Comparison of ENCODE assay signal across 1 cellular context in the genomic region with DNA sequence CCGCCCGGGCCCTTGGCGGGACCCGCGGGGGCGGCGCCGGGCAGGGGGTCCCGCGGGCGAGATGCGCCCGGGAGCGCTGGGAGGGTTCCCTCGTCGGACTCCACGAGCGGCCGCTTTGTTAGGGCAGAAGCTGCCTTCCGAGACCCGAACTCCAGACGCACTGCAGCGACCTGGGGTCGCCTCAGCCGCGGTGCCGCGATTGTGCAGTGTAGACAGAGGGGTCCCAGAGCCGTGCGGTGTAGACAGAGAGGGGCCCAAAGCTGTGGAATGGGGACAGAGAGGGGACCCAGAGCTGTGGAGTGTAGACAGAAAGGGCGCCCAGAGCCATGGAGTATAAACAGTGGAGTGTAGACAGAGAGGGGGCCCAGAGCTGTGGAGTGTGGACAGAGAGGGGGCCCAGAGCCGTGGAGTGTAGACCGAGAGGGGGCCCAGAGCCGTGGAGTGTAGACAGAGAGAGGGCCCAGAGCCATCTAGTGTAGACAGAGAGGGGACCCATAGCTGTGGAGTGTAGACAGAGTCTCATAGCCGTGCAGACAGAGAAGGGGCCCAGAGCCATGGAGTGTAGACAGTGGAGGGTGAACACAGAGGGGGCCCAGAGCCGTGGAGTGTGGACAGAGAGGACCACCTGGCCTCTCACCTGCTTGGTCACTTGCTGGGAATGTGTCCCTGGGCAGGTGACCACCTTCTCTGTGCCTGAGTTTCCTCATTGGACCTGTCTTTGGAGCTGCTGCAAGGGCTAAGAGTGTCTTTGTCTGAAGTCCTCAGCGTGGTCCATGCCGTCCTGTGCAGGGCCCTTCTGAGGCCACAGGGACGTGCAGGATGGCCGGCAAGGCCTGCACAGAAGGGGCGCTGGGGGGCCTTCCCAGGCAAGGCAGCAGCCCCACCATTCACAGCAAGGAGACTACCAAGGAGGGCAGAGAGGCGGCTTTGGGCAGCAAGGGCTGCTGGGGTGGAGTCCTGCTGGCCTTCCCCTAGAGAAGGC.
TF ChIP-seq lines count a peak whose summit lies in the region.

No MANE protein-coding gene starts in this region.

TF ChIP-seq in HepG2, 621 proteins besides CTCF, POLR2A, EP300 and RAD21 (continued from another document and continues in another):
- TF ChIP-seq MAFF (IDR thresholded peaks at IDR 0.05; ENCODE audit: low read depth, low read length), result no peak
- TF ChIP-seq ZNF232 (CRISPR knock-in tag; IDR thresholded peaks at IDR 0.05; ENCODE audit: borderline replicate concordance), result no peak
- no peak for TF ChIP-seq ZNF788 (CRISPR knock-in tag; IDR thresholded peaks at IDR 0.05; ENCODE audit: borderline replicate concordance)
- no peak for TF ChIP-seq THYN1 (CRISPR knock-in tag; IDR thresholded peaks at IDR 0.05; ENCODE audit: borderline replicate concordance, low read depth)
- TF ChIP-seq PCBP2 (optimal IDR thresholded peaks at IDR 0.05; ENCODE audit: low read depth, low read length, poor library complexity, severe bottlenecking), result no peak
- TF ChIP-seq TMF1 (CRISPR knock-in tag; IDR thresholded peaks at IDR 0.05; ENCODE audit: low read depth), result no peak
- TF ChIP-seq ZFAT (CRISPR knock-in tag; conservative IDR thresholded peaks at IDR 0.05), result no peak
- no peak for TF ChIP-seq GLI4 (CRISPR knock-in tag; IDR thresholded peaks at IDR 0.05; ENCODE audit: borderline replicate concordance)
- no peak for TF ChIP-seq SSRP1 (CRISPR knock-in tag; IDR thresholded peaks at IDR 0.05)
- TF ChIP-seq, protein P1, sequence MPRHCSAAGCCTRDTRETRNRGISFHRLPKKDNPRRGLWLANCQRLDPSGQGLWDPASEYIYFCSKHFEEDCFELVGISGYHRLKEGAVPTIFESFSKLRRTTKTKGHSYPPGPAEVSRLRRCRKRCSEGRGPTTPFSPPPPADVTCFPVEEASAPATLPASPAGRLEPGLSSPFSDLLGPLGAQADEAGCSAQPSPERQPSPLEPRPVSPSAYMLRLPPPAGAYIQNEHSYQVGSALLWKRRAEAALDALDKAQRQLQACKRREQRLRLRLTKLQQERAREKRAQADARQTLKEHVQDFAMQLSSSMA (CRISPR knock-in tag; IDR thresholded peaks at IDR 0.05), result no peak
- TF ChIP-seq, protein P2, sequence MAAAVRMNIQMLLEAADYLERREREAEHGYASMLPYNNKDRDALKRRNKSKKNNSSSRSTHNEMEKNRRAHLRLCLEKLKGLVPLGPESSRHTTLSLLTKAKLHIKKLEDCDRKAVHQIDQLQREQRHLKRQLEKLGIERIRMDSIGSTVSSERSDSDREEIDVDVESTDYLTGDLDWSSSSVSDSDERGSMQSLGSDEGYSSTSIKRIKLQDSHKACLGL (CRISPR knock-in tag; IDR thresholded peaks at IDR 0.05), result no peak
- peak; percentile 56; the same call in 1 of the 2 replicates for TF ChIP-seq ZSCAN21 (CRISPR knock-in tag; IDR thresholded peaks at IDR 0.05; ENCODE audit: borderline replicate concordance)
- TF ChIP-seq ZFY (CRISPR knock-in tag; IDR thresholded peaks at IDR 0.05), result no peak
- no peak for TF ChIP-seq SOX6 (IDR thresholded peaks at IDR 0.05)
- TF ChIP-seq SOX6 (CRISPR knock-in tag; IDR thresholded peaks at IDR 0.05), result 0 out of 2 replicates have a peak, but pooled peaks have one; percentile 11
- no peak for TF ChIP-seq SETDB1 (CRISPR knock-in tag; IDR thresholded peaks at IDR 0.05; ENCODE audit: borderline replicate concordance)
- TF ChIP-seq ZNF468 (CRISPR knock-in tag; IDR thresholded peaks at IDR 0.05), result 0 out of 2 replicates have a peak, but pooled peaks have one; percentile 50
- TF ChIP-seq FOXJ3 (CRISPR knock-in tag; IDR thresholded peaks at IDR 0.05; ENCODE audit: borderline replicate concordance), result no peak
- TF ChIP-seq ZNF660 (CRISPR knock-in tag; IDR thresholded peaks at IDR 0.05; ENCODE audit: borderline replicate concordance, low read depth), result no peak
- TF ChIP-seq HOXD1 (CRISPR knock-in tag; IDR thresholded peaks at IDR 0.05), result no peak
- TF ChIP-seq MEIS1 (CRISPR knock-in tag; IDR thresholded peaks at IDR 0.05; ENCODE audit: borderline replicate concordance), result no peak
- TF ChIP-seq, protein P3, sequence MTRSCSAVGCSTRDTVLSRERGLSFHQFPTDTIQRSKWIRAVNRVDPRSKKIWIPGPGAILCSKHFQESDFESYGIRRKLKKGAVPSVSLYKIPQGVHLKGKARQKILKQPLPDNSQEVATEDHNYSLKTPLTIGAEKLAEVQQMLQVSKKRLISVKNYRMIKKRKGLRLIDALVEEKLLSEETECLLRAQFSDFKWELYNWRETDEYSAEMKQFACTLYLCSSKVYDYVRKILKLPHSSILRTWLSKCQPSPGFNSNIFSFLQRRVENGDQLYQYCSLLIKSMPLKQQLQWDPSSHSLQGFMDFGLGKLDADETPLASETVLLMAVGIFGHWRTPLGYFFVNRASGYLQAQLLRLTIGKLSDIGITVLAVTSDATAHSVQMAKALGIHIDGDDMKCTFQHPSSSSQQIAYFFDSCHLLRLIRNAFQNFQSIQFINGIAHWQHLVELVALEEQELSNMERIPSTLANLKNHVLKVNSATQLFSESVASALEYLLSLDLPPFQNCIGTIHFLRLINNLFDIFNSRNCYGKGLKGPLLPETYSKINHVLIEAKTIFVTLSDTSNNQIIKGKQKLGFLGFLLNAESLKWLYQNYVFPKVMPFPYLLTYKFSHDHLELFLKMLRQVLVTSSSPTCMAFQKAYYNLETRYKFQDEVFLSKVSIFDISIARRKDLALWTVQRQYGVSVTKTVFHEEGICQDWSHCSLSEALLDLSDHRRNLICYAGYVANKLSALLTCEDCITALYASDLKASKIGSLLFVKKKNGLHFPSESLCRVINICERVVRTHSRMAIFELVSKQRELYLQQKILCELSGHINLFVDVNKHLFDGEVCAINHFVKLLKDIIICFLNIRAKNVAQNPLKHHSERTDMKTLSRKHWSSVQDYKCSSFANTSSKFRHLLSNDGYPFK (CRISPR knock-in tag; IDR thresholded peaks at IDR 0.05; ENCODE audit: borderline replicate concordance), result no peak; the same call in 1 of the 2 replicates
- TF ChIP-seq ZNF446 (CRISPR knock-in tag; IDR thresholded peaks at IDR 0.05), result 0 out of 2 replicates have a peak, but pooled peaks have one; percentile 38
- TF ChIP-seq ZBTB20 (CRISPR knock-in tag; IDR thresholded peaks at IDR 0.05; ENCODE audit: borderline replicate concordance, low read depth), result no peak
- TF ChIP-seq, protein P4, sequence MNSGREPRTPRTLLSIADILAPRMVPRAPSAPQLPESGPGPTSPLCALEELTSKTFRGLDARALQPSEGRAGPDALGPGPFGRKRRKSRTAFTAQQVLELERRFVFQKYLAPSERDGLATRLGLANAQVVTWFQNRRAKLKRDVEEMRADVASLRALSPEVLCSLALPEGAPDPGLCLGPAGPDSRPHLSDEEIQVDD (CRISPR knock-in tag; IDR thresholded peaks at IDR 0.05; ENCODE audit: borderline replicate concordance), result peak; percentile 31; the same call in 1 of the 2 replicates
- TF ChIP-seq ZNF451 (CRISPR knock-in tag; IDR thresholded peaks at IDR 0.05), result no peak
- TF ChIP-seq, protein P5, sequence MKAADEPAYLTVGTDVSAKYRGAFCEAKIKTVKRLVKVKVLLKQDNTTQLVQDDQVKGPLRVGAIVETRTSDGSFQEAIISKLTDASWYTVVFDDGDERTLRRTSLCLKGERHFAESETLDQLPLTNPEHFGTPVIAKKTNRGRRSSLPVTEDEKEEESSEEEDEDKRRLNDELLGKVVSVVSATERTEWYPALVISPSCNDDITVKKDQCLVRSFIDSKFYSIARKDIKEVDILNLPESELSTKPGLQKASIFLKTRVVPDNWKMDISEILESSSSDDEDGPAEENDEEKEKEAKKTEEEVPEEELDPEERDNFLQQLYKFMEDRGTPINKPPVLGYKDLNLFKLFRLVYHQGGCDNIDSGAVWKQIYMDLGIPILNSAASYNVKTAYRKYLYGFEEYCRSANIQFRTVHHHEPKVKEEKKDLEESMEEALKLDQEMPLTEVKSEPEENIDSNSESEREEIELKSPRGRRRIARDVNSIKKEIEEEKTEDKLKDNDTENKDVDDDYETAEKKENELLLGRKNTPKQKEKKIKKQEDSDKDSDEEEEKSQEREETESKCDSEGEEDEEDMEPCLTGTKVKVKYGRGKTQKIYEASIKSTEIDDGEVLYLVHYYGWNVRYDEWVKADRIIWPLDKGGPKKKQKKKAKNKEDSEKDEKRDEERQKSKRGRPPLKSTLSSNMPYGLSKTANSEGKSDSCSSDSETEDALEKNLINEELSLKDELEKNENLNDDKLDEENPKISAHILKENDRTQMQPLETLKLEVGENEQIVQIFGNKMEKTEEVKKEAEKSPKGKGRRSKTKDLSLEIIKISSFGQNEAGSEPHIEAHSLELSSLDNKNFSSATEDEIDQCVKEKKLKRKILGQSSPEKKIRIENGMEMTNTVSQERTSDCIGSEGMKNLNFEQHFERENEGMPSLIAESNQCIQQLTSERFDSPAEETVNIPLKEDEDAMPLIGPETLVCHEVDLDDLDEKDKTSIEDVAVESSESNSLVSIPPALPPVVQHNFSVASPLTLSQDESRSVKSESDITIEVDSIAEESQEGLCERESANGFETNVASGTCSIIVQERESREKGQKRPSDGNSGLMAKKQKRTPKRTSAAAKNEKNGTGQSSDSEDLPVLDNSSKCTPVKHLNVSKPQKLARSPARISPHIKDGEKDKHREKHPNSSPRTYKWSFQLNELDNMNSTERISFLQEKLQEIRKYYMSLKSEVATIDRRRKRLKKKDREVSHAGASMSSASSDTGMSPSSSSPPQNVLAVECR (CRISPR knock-in tag; IDR thresholded peaks at IDR 0.05; ENCODE audit: borderline replicate concordance), result peak; percentile 47; the same call in 1 of the 2 replicates
- TF ChIP-seq, protein P6, sequence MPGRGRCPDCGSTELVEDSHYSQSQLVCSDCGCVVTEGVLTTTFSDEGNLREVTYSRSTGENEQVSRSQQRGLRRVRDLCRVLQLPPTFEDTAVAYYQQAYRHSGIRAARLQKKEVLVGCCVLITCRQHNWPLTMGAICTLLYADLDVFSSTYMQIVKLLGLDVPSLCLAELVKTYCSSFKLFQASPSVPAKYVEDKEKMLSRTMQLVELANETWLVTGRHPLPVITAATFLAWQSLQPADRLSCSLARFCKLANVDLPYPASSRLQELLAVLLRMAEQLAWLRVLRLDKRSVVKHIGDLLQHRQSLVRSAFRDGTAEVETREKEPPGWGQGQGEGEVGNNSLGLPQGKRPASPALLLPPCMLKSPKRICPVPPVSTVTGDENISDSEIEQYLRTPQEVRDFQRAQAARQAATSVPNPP (CRISPR knock-in tag; IDR thresholded peaks at IDR 0.05), result no peak
- TF ChIP-seq, protein P7, sequence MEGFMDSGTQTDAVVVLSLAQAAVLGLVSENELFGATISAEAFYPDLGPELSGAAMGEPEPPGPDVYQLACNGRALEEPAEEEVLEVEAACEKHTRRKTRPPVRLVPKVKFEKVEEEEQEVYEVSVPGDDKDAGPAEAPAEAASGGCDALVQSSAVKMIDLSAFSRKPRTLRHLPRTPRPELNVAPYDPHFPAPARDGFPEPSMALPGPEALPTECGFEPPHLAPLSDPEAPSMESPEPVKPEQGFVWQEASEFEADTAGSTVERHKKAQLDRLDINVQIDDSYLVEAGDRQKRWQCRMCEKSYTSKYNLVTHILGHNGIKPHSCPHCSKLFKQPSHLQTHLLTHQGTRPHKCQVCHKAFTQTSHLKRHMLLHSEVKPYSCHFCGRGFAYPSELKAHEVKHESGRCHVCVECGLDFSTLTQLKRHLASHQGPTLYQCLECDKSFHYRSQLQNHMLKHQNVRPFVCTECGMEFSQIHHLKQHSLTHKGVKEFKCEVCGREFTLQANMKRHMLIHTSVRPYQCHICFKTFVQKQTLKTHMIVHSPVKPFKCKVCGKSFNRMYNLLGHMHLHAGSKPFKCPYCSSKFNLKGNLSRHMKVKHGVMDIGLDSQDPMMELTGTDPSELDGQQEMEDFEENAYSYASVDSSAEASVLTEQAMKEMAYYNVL (CRISPR knock-in tag; IDR thresholded peaks at IDR 0.05; ENCODE audit: borderline replicate concordance), result no peak
- TF ChIP-seq, protein P8, sequence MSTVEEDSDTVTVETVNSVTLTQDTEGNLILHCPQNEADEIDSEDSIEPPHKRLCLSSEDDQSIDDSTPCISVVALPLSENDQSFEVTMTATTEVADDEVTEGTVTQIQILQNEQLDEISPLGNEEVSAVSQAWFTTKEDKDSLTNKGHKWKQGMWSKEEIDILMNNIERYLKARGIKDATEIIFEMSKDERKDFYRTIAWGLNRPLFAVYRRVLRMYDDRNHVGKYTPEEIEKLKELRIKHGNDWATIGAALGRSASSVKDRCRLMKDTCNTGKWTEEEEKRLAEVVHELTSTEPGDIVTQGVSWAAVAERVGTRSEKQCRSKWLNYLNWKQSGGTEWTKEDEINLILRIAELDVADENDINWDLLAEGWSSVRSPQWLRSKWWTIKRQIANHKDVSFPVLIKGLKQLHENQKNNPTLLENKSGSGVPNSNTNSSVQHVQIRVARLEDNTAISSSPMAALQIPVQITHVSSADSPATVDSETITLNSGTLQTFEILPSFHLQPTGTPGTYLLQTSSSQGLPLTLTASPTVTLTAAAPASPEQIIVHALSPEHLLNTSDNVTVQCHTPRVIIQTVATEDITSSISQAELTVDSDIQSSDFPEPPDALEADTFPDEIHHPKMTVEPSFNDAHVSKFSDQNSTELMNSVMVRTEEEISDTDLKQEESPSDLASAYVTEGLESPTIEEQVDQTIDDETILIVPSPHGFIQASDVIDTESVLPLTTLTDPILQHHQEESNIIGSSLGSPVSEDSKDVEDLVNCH (CRISPR knock-in tag; IDR thresholded peaks at IDR 0.05), result no peak
- no peak for TF ChIP-seq NFE2L1 (CRISPR knock-in tag; IDR thresholded peaks at IDR 0.05; ENCODE audit: borderline replicate concordance)
- no peak for TF ChIP-seq SP5 (CRISPR knock-in tag; IDR thresholded peaks at IDR 0.05; ENCODE audit: borderline replicate concordance, low read depth)
- TF ChIP-seq, protein P9, sequence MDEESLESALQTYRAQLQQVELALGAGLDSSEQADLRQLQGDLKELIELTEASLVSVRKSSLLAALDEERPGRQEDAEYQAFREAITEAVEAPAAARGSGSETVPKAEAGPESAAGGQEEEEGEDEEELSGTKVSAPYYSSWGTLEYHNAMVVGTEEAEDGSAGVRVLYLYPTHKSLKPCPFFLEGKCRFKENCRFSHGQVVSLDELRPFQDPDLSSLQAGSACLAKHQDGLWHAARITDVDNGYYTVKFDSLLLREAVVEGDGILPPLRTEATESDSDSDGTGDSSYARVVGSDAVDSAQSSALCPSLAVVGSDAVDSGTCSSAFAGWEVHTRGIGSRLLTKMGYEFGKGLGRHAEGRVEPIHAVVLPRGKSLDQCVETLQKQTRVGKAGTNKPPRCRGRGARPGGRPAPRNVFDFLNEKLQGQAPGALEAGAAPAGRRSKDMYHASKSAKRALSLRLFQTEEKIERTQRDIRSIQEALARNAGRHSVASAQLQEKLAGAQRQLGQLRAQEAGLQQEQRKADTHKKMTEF (CRISPR knock-in tag; IDR thresholded peaks at IDR 0.05), result no peak
- no peak for TF ChIP-seq ZNF703 (CRISPR knock-in tag; IDR thresholded peaks at IDR 0.05; ENCODE audit: borderline replicate concordance)
- 0 out of 2 replicates have a peak, but pooled peaks have one; percentile 29 for TF ChIP-seq HDAC1 (CRISPR knock-in tag; IDR thresholded peaks at IDR 0.05)
- TF ChIP-seq ZNF484 (CRISPR knock-in tag; IDR thresholded peaks at IDR 0.05; ENCODE audit: borderline replicate concordance, low read depth), result no peak
- no peak for TF ChIP-seq RELA (CRISPR knock-in tag; IDR thresholded peaks at IDR 0.05)
- no peak for TF ChIP-seq ZNF776 (CRISPR knock-in tag; IDR thresholded peaks at IDR 0.05)
- TF ChIP-seq PHF8 (CRISPR knock-in tag; IDR thresholded peaks at IDR 0.05), result peak; percentile 57
- 0 out of 2 replicates have a peak, but pooled peaks have one; percentile 54 for TF ChIP-seq FLYWCH1 (CRISPR knock-in tag; IDR thresholded peaks at IDR 0.05)
- TF ChIP-seq ZNF350 (CRISPR knock-in tag; IDR thresholded peaks at IDR 0.05; ENCODE audit: borderline replicate concordance, low read depth), result 0 out of 2 replicates have a peak, but pooled peaks have one; percentile 24
